Comparison of ENCODE assay signal across 12 cellular contexts in the genomic region with DNA sequence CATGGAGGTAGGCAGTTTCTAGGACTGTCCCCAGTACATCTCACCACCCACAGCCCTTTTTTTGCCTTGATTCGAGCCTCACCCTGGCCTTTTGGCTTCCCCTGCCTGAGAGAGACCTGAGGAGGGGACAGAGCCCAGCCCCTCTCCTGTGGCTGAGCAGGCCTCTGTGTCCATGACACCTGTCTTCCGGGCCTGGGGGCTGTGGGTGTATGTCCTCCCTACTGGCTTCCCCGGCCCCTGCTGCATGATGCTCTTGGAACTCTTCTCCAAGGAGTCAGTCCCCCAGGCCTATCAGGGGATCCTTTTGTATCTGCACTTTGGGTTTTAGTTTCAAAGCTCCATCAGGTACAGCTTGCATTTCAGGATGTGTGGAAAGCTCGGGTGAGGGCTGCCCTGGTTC.
DNase-seq lines count a peak whose midpoint lies in the region; ATAC-seq and TF ChIP-seq lines count a peak whose summit lies in the region.
"Had no signal": no experiment of that assay in that cellular context is flagged by ENCODE, and none has a peak within 500 bp of the region (broad histone marks: within the 10 kb centered on the region; RNA-seq: fewer than 3 reads in every experiment).

No MANE protein-coding gene starts in this region.

- H3K4me2 ChIP-seq in HCT116 (ENCODE audit: low read length) = no peak overlapping the region

- TF ChIP-seq CTCF in HCT116 (IDR thresholded peaks at IDR 0.05 in 2 of 3, conservative IDR thresholded peaks at IDR 0.05 in 1 of 3; ENCODE audit: borderline replicate concordance in 1 of 3, insufficient read depth in 1 of 3, low read depth in 2 of 3, low read length in 2 of 3) (no peak), brain (conservative IDR thresholded peaks at IDR 0.05) (no peak), mesothelial cell of epicardium (IDR thresholded peaks at IDR 0.05; ENCODE audit: unreplicated experiment) (no peak), thyroid gland (IDR thresholded peaks at IDR 0.05) (no peak)

- no peak for TF ChIP-seq RAD21 in HCT116 (IDR thresholded peaks at IDR 0.05; ENCODE audit: low read depth)

- intact Hi-C loops in HCT116 (cut with micrococcal nuclease) = no loop called here
- intact Hi-C loops in thyroid gland (cut with DNase I) = no loop called here

- BruUV-seq in HCT116 (replicated peaks; lab: Mats Ljungman, UMichigan) = no TSS peak

- H3K27ac ChIP-seq in HCT116 (ENCODE audit: low read depth, low read length) = no peak overlapping the region
- H3K27ac ChIP-seq in thyroid gland = peak overlapping the region in 2 of 3 donors; percentile 5 to 63

- 95 to 98% methylated on average over 4 of the region's 4 CpGs for WGBS in thyroid gland, 2 donors

- H3K27ac Mint-ChIP-seq in brain = peak overlapping the region in 3 of 5 experiments; percentile 41 to 91 (median 77)
- H3K27ac Mint-ChIP-seq in mesothelial cell of epicardium = peak overlapping the region; percentile 56

- DNase-seq in HCT116 (ENCODE audit: low read depth, low spot score) (no peak), mesothelial cell of epicardium (ENCODE audit: low spot score in 2 of 2, unreplicated experiment in 2 of 2) (no peak), thyroid gland (no peak), NCI-H187 (lab: John Stamatoyannopoulos, UW) (no peak)
- DNase-seq in stimulated activated CD8-positive, alpha-beta memory T cell treated with anti-CD3 and anti-CD28 coated beads, Interleukin-4, amount 100 ng/mL, for 48 hours = no peak
- DNase-seq: cortex of kidney, NCI-H1105 treated with DMSO at 0.1 percent for 48 hours, NCI-H446 treated with DMSO at 0.1 percent for 48 hours, T-cell had no signal

- H3K79me2 ChIP-seq in HCT116 (ENCODE audit: insufficient read depth, low read length) = peaks cover 81% of the 10 kb centered on the region

- peak overlapping the region; percentile 19; the same call in 1 of the 2 replicates for H3K9ac ChIP-seq in HCT116 (ENCODE audit: low read length)

- CTCF ChIA-PET in HCT116 (lab: Charles Lee) = no interaction called here

- H3K36me3 Mint-ChIP-seq in brain (peaks cover 8% of the 10 kb centered on the region), mesothelial cell of epicardium (peaks cover 9% of the 10 kb centered on the region)

- H3K4me3 Mint-ChIP-seq in brain (no peak overlapping the region), mesothelial cell of epicardium (no peak overlapping the region)
- H3K4me3 Mint-ChIP-seq: T-cell had no signal

- H3K9me3 Mint-ChIP-seq in brain = no peaks in the 10 kb centered on the region
- H3K9me3 Mint-ChIP-seq in mesothelial cell of epicardium = no peaks in the 10 kb centered on the region
- H3K9me3 Mint-ChIP-seq: T-cell had no signal

- RAD21 ChIA-PET in HCT116 (lab: Charles Lee; ENCODE audit: low non-redundant PET in 1 of 2, low total read pairs in 2 of 2, uncharacterized antibody in 2 of 2, unreplicated experiment in 2 of 2) = no interaction called here

- H4K20me1 ChIP-seq in HCT116 (ENCODE audit: insufficient read depth) = no peaks in the 10 kb centered on the region

- POLR2A ChIA-PET in HCT116 (lab: Charles Lee) = no interaction called here

- no peak overlapping the region for H3K4me3 ChIP-seq in HCT116 (replicated peaks in 1 of 2; ENCODE audit: low read depth in 1 of 2, low read length in 2 of 2)
- H3K4me3 ChIP-seq in thyroid gland (replicated peaks in 1 of 3) = no peak overlapping the region

- H3K4me1 ChIP-seq in HCT116 (ENCODE audit: control insufficient read depth in 1 of 2, insufficient read depth in 2 of 2, low read length in 2 of 2) (peaks cover 76 to 100% of the 10 kb centered on the region in 2 experiments), thyroid gland (peaks cover 36 to 89% of the 10 kb centered on the region in 2 donors)

- H3K9me3 ChIP-seq in HCT116 (ENCODE audit: control insufficient read depth in 1 of 2, insufficient read depth in 1 of 2, low read depth in 1 of 2, low read length in 2 of 2) (no peaks in the 10 kb centered on the region), thyroid gland (no peaks in the 10 kb centered on the region)

- TF ChIP-seq POLR2A in HCT116 (IDR thresholded peaks at IDR 0.05; ENCODE audit: borderline replicate concordance, extremely low read depth, insufficient read depth, insufficient read length) = no peak
- no peak for TF ChIP-seq POLR2A in thyroid gland (IDR thresholded peaks at IDR 0.05)

- peaks cover 63% of the 10 kb centered on the region for H3K4me1 Mint-ChIP-seq in brain
- peaks cover 36% of the 10 kb centered on the region for H3K4me1 Mint-ChIP-seq in mesothelial cell of epicardium

- H3K27me3 ChIP-seq in HCT116 (ENCODE audit: insufficient read depth, low read length) (no peaks in the 10 kb centered on the region), thyroid gland (no peaks in the 10 kb centered on the region)

- no peak overlapping the region for H2AFZ ChIP-seq in HCT116 (ENCODE audit: low read depth, low read length, poor library complexity, severe bottlenecking)

- no peak for ATAC-seq in HCT116
- ATAC-seq in HG02763 (IDR thresholded peaks at IDR 0.05; ENCODE audit: unreplicated experiment) = no peak
- ATAC-seq: PC-3, T-cell had no signal

- H3K36me3 ChIP-seq in HCT116 (ENCODE audit: control insufficient read depth in 1 of 2, insufficient read depth in 2 of 2, low read length in 2 of 2) (0 out of 4 replicates have a peak, but pooled peaks cover 0 to 3% of the 10 kb centered on the region in 2 experiments), thyroid gland (peaks cover 5 to 7% of the 10 kb centered on the region in 2 donors)

- H3K27me3 Mint-ChIP-seq in brain (peaks cover 4% of the 10 kb centered on the region), mesothelial cell of epicardium (ENCODE audit: low read depth) (no peaks in the 10 kb centered on the region)
- H3K27me3 Mint-ChIP-seq: T-cell had no signal

- no peaks in the 10 kb centered on the region for H3K9me2 ChIP-seq in HCT116 (ENCODE audit: insufficient read depth)

TF ChIP-seq in HCT116, 20 proteins besides CTCF, POLR2A, EP300 and RAD21:
- TF ChIP-seq CEBPB (IDR thresholded peaks at IDR 0.05; ENCODE audit: low read depth) = no peak
- TF ChIP-seq SIN3A (IDR thresholded peaks at IDR 0.05; ENCODE audit: low read depth) = no peak
- no peak for TF ChIP-seq EZH2 (IDR thresholded peaks at IDR 0.05)
